Comparison of ENCODE assay signal across 21 cellular contexts in genomic region chr15:58921267-58921666, GRCh38.
"Had no signal": no experiment of that assay in that cellular context is flagged by ENCODE, and none has a peak within 500 bp of the region (broad histone marks: within the 10 kb centered on the region; RNA-seq: fewer than 3 reads in every experiment).

No MANE protein-coding gene starts in this region.

- H3K27ac Mint-ChIP-seq: stimulated activated naive B cell treated with anti-CD40 and anti-IgM and Interleukin-4, amounts not matched to agents 10 μg/mL and 1 μg/mL and 100 μg/mL, for 72 hours; stimulated activated naive CD8-positive, alpha-beta T cell treated with anti-CD3 and anti-CD28 coated beads, Interleukin-15, amount 100 ng/mL, for 72 hours had no signal

- DNase-seq: cortex of kidney; effector CD4-positive, alpha-beta T cell; gastrocnemius medialis; head of caudate nucleus; left ventricle myocardium superior; lower lobe of right lung; natural killer cell; occipital lobe; ovary; posterior cingulate gyrus; psoas muscle; right cardiac atrium; sigmoid colon; spleen; stimulated activated CD4-positive, alpha-beta T cell treated with anti-CD3 and anti-CD28 coated beads, Interleukin-4, amount 100 ng/mL, for 4 hours; stimulated activated naive B cell treated with anti-CD40 and anti-IgM and Interleukin-4, amounts not matched to agents 10 μg/mL and 1 μg/mL and 100 μg/mL, for 72 hours; stimulated activated naive CD8-positive, alpha-beta T cell treated with anti-CD3 and anti-CD28 coated beads, Interleukin-15, amount 100 ng/mL, for 72 hours; thyroid gland had no signal

- H3K36me3 ChIP-seq: ovary, thyroid gland had no signal

- H3K27me3 Mint-ChIP-seq: stimulated activated naive B cell treated with anti-CD40 and anti-IgM and Interleukin-4, amounts not matched to agents 10 μg/mL and 1 μg/mL and 100 μg/mL, for 72 hours; stimulated activated naive CD8-positive, alpha-beta T cell treated with anti-CD3 and anti-CD28 coated beads, Interleukin-15, amount 100 ng/mL, for 72 hours had no signal

- FAIRE-seq: keratinocyte had no signal

- H3K27me3 ChIP-seq: gastrocnemius medialis, ovary, sigmoid colon, spleen, thyroid gland, vagina had no signal

- H3K4me3 ChIP-seq: gastrocnemius medialis, lower lobe of right lung, ovary, psoas muscle, sigmoid colon, skin epidermis, spleen, thyroid gland, vagina had no signal

- H3K36me3 Mint-ChIP-seq: natural killer cell had no signal

- H3K9me3 ChIP-seq: gastrocnemius medialis, lower lobe of right lung, ovary, psoas muscle, sigmoid colon, spleen, thyroid gland, vagina had no signal

- ATAC-seq: gastrocnemius medialis; left ventricle myocardium superior; lower lobe of right lung; natural killer cell; psoas muscle; right cardiac atrium; stimulated activated naive B cell treated with anti-CD40 and anti-IgM and Interleukin-4, amounts not matched to agents 10 μg/mL and 1 μg/mL and 100 μg/mL, for 72 hours; stimulated activated naive CD8-positive, alpha-beta T cell treated with anti-CD3 and anti-CD28 coated beads, Interleukin-15, amount 100 ng/mL, for 72 hours had no signal

- H3K27ac ChIP-seq: lower lobe of right lung, ovary, psoas muscle, sigmoid colon, skin epidermis, spleen, thyroid gland, vagina had no signal

- H3K4me3 Mint-ChIP-seq: natural killer cell; stimulated activated naive B cell treated with anti-CD40 and anti-IgM and Interleukin-4, amounts not matched to agents 10 μg/mL and 1 μg/mL and 100 μg/mL, for 72 hours; stimulated activated naive CD8-positive, alpha-beta T cell treated with anti-CD3 and anti-CD28 coated beads, Interleukin-15, amount 100 ng/mL, for 72 hours had no signal

- H3K9me3 Mint-ChIP-seq: natural killer cell; stimulated activated naive B cell treated with anti-CD40 and anti-IgM and Interleukin-4, amounts not matched to agents 10 μg/mL and 1 μg/mL and 100 μg/mL, for 72 hours; stimulated activated naive CD8-positive, alpha-beta T cell treated with anti-CD3 and anti-CD28 coated beads, Interleukin-15, amount 100 ng/mL, for 72 hours had no signal
